8 cellular contexts compared by ENCODE assay signal in genomic region chr3:146326875-146327543, GRCh38.
DNase-seq lines count a peak whose midpoint lies in the region; ATAC-seq and TF ChIP-seq lines count a peak whose summit lies in the region.

No MANE protein-coding gene starts in this region.

- H3K27ac Mint-ChIP-seq in type B pancreatic cell, result no peak overlapping the region
- H3K27ac Mint-ChIP-seq in activated CD4-positive, alpha-beta memory T cell treated with anti-CD3 and anti-CD28 coated beads for 36 hours, result no peak overlapping the region

- POLR2A ChIA-PET in activated CD4-positive, alpha-beta memory T cell treated with anti-CD3 and anti-CD28 coated beads for 36 hours (lab: Charles Lee), result no interaction called here

- DNase-seq in COR-L47 (lab: John Stamatoyannopoulos, UW) (peak; percentile 43), LNCaP clone FGC (ENCODE audit: low read depth) (peak; percentile 3), amniotic epithelial cell (ENCODE audit: low read depth) (peak; percentile 62), iPS-NIHi11 (ENCODE audit: low spot score) (peak; percentile 17), type B pancreatic cell (ENCODE audit: extremely low spot score, unreplicated experiment) (no peak), hippocampal formation (lab: John Stamatoyannopoulos, UW) (no peak)
- no peak for DNase-seq in activated CD4-positive, alpha-beta memory T cell treated with anti-CD3 and anti-CD28 coated beads for 36 hours

- intact Hi-C loops in activated CD4-positive, alpha-beta memory T cell treated with anti-CD3 and anti-CD28 coated beads for 36 hours (cut with micrococcal nuclease), result loop anchor here (5.0 kb wide), 2 partner anchors 110 to 140 kb away; no protein-coding TSS in a partner anchor

- no peak overlapping the region for H3K4me3 ChIP-seq in LNCaP clone FGC (ENCODE audit: low read depth, low read length)

- H3K4me3 Mint-ChIP-seq in type B pancreatic cell, result no peak overlapping the region
- H3K4me3 Mint-ChIP-seq in activated CD4-positive, alpha-beta memory T cell treated with anti-CD3 and anti-CD28 coated beads for 36 hours, result no peak overlapping the region

- H3K4me1 Mint-ChIP-seq in type B pancreatic cell (ENCODE audit: unreplicated experiment), result no peaks in the 10 kb centered on the region
- H3K4me1 Mint-ChIP-seq in activated CD4-positive, alpha-beta memory T cell treated with anti-CD3 and anti-CD28 coated beads for 36 hours (ENCODE audit: low read depth), result no peaks in the 10 kb centered on the region

- TF ChIP-seq CTCF in LNCaP clone FGC (IDR thresholded peaks at IDR 0.05; ENCODE audit: control insufficient read depth, extremely low read depth, insufficient read depth) (peak; percentile 39), type B pancreatic cell (conservative IDR thresholded peaks at IDR 0.05) (peak; percentile 67)

- peaks cover 3% of the 10 kb centered on the region for H3K27me3 Mint-ChIP-seq in type B pancreatic cell
- H3K27me3 Mint-ChIP-seq in activated CD4-positive, alpha-beta memory T cell treated with anti-CD3 and anti-CD28 coated beads for 36 hours, result no peaks in the 10 kb centered on the region

- ATAC-seq in GM18505 (IDR thresholded peaks at IDR 0.05; ENCODE audit: unreplicated experiment), result no peak

- no peaks in the 10 kb centered on the region for H3K36me3 Mint-ChIP-seq in type B pancreatic cell
- no peaks in the 10 kb centered on the region for H3K36me3 Mint-ChIP-seq in activated CD4-positive, alpha-beta memory T cell treated with anti-CD3 and anti-CD28 coated beads for 36 hours

- CTCF ChIA-PET in activated CD4-positive, alpha-beta memory T cell treated with anti-CD3 and anti-CD28 coated beads for 36 hours (lab: Charles Lee), result interaction anchor here (1.1 to 1.5 kb wide), 4 partner anchors 137 to 262 kb away, joined by 3 to 13 read pairs (median 7); no protein-coding TSS in a partner anchor

- no peaks in the 10 kb centered on the region for H3K9me3 Mint-ChIP-seq in type B pancreatic cell
- peaks cover 3% of the 10 kb centered on the region for H3K9me3 Mint-ChIP-seq in activated CD4-positive, alpha-beta memory T cell treated with anti-CD3 and anti-CD28 coated beads for 36 hours

- TF ChIP-seq POLR2A in GM18505 (IDR thresholded peaks at IDR 0.05; ENCODE audit: borderline replicate concordance, extremely low read depth, insufficient read depth, insufficient read length), result no peak

Comparison
In these comparisons a context has a peak if more than half of its experiments do, and no peak if none do; other contexts are left out.
1. DNase-seq: peak in COR-L47 (single experiment), LNCaP clone FGC (single experiment), amniotic epithelial cell (single experiment) and iPS-NIHi11 (single experiment); none in type B pancreatic cell (single experiment), hippocampal formation (0 of 2) and activated CD4-positive, alpha-beta memory T cell treated with anti-CD3 and anti-CD28 coated beads for 36 hours (single experiment).